ENCODE assay signal across 11 cellular contexts in the genomic region with DNA sequence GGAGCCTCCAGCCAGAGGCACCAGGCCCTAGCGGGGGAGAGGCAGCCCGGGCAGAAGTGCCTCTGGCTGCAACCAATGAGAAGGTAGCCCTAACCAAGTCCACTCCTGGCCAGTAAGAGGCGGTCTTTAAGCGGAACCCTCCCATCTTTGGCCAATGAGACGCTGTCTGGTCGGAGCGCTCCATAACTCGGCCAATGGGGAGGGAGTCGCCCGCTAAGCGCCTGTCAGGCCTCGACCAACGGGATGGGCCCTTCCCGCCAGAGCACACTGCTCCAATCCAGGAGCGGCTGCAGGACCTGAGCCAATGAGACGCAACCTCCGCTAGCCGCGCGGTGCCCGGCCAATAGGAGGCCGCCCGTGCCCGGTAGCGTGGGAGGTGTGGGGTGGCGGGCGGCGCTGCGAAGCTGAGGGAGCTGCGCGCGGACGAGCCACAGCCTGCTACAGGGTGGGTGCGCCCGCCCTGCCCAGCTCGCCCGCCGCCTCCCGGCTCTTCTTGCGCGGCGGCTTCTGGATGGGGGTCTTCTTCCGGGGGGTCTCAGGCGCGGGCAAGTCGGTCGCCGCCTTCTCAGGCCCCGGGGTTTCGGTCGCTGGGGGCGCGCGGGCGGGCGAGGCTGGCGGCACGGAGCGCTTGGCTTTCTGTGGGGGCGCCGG. TPM values are rescaled to one million over a fixed set of nuclear protein-coding genes. Genes with fewer than 3 reads are reported as not detected.
A peak's percentile ranks its signal among the peaks of the same experiment; 100 is the strongest.
DNase-seq lines count a peak whose midpoint lies in the region; ATAC-seq, FAIRE-seq and TF ChIP-seq lines count a peak whose summit lies in the region.
"Had no signal": no experiment of that assay in that cellular context is flagged by ENCODE, and none has a peak within 500 bp of the region (broad histone marks: within the 10 kb centered on the region; RNA-seq: fewer than 3 reads in every experiment).

No MANE protein-coding gene starts in this region.

- TF ChIP-seq CTCF in stomach (IDR thresholded peaks at IDR 0.05): no peak

- peak; percentile 67 for DNase-seq in activated effector memory CD4-positive, alpha-beta T cell treated with anti-CD3 and anti-CD28 coated beads, Interleukin-2, amount 50 U/mL, for 16 hours
- no peak for DNase-seq in activated effector memory CD4-positive, alpha-beta T cell treated with Interleukin-2 at 50 U/mL for 16 hours
- peak; percentile 41 for DNase-seq in astrocyte of the hippocampus (ENCODE audit: low read depth, low spot score)
- peak; percentile 68 for DNase-seq in iPS-NIHi11 (ENCODE audit: low spot score)
- DNase-seq in stomach: no peak
- no peak for DNase-seq in dedifferentiated amniotic fluid mesenchymal stem cell (ENCODE audit: extremely low spot score)
- no peak for DNase-seq in GM19239 (ENCODE audit: insufficient read length, low spot score)
- DNase-seq: activated T-cell treated with anti-CD3 and anti-CD28 coated beads for 4 hours, NCI-H187 treated with DMSO at 0.1 percent for 48 hours had no signal

- H3K27ac ChIP-seq in stomach: peak overlapping the region in 2 of 5 donors; percentile 13 to 47

- FAIRE-seq in GM19239 (lab: Jason Lieb, UNC): no peak

- WGBS in stomach, 5 donors: 29 to 79% (median 43%) methylated on average over 31 to 61 of the region's 61 CpGs

- H3K4me3 ChIP-seq in stomach: peak overlapping the region; percentile 19 to 44 (median 30)
- H3K4me3 ChIP-seq: mucosa of descending colon had no signal

- intact Hi-C loops in stomach (cut with DNase I; ENCODE audit: low total_unique reads): loop anchor here (5.0 kb wide), 2 partner anchors 32 to 72 kb away; partner anchors contain the start of gene KLHL22

- peaks cover 38 to 55% (median 47%) of the 10 kb centered on the region in 4 donors for H3K4me1 ChIP-seq in stomach

- no peak for ATAC-seq in HG02970 (IDR thresholded peaks at IDR 0.05; ENCODE audit: low FRiP score, unreplicated experiment)
- ATAC-seq: mucosa of descending colon had no signal

- peaks cover 0 to 39% (median 26%) of the 10 kb centered on the region in 4 donors for H3K36me3 ChIP-seq in stomach

- TF ChIP-seq POLR2A in stomach (IDR thresholded peaks at IDR 0.05): no peak

- no peaks in the 10 kb centered on the region for H3K9me3 ChIP-seq in stomach
- H3K9me3 ChIP-seq: mucosa of descending colon had no signal

- TF ChIP-seq EP300 in stomach (IDR thresholded peaks at IDR 0.05): no peak

- peaks cover 0 to 65% (median 38%) of the 10 kb centered on the region in 3 donors for H3K27me3 ChIP-seq in stomach

RNA-seq across cellular contexts. Expression of gene SCARF2, which starts 12.6 kb away (rescaled TPM):
- 10 to 100 TPM in 2 of 5 donors, 1 to 10 TPM in 2, under 1 TPM in 1; 0.89 to 42.9 (median 6.4) TPM for total RNA-seq in stomach
- 1 to 10 TPM; 1.5 to 2.0 (median 1.6) TPM for polyA plus RNA-seq in stomach

RNA-seq across cellular contexts. Expression of gene ZNF74, which starts 31.1 kb away (rescaled TPM):
- 10 to 100 TPM in 4 of 5 donors, 1 to 10 TPM in 1; 5.9 to 29.9 (median 13.2) TPM for total RNA-seq in stomach
- polyA plus RNA-seq in stomach: 1 to 10 TPM; 3.1 to 5.5 (median 4.1) TPM

Comparison
In these comparisons a context has a peak if more than half of its experiments do, and no peak if none do; other contexts are left out.
1. DNase-seq: peak in activated effector memory CD4-positive, alpha-beta T cell treated with anti-CD3 and anti-CD28 coated beads, Interleukin-2, amount 50 U/mL, for 16 hours (single experiment), astrocyte of the hippocampus (single experiment) and iPS-NIHi11 (single experiment); none in activated effector memory CD4-positive, alpha-beta T cell treated with Interleukin-2 at 50 U/mL for 16 hours (single experiment), stomach (single experiment), dedifferentiated amniotic fluid mesenchymal stem cell (single experiment) and GM19239 (single experiment).